ENCODE assay signal across 22 cellular contexts in the genomic region with DNA sequence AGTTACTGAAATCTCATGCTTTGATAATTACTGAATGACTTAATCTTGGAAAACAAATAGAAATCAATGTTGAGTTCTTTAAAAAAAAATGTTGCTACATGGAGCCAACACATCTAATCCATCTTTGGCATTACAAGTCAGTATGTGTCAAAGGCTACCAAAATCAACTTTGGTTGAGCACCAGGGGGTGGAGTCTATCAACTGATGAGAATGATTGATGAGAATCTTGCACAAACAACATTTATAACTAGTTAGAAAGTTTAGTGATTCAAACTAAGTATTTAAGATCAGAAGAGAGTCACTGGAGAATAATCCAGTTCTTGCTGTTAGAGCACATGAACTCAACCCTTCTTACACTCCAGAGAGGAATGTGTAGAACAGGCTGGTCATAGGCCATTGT.
DNase-seq lines count a peak whose midpoint lies in the region; ATAC-seq, FAIRE-seq and TF ChIP-seq lines count a peak whose summit lies in the region.
"Had no signal": no experiment of that assay in that cellular context is flagged by ENCODE, and none has a peak within 500 bp of the region (broad histone marks: within the 10 kb centered on the region; RNA-seq: fewer than 3 reads in every experiment).

No MANE protein-coding gene starts in this region.

- no peak overlapping the region for H2AFZ ChIP-seq in K562 (ENCODE audit: low read depth, low read length)

- H3K27me3 Mint-ChIP-seq in MCF 10A (ENCODE audit: insufficient read depth, unreplicated experiment): no peaks in the 10 kb centered on the region
- H3K27me3 Mint-ChIP-seq: CD4-positive, alpha-beta T cell had no signal

- intact Hi-C loops in breast epithelium (cut with DNase I; ENCODE audit: low total_unique reads) (no loop called here), MCF 10A (cut with micrococcal nuclease) (no loop called here), K562 (cut with micrococcal nuclease) (no loop called here)

- no peak overlapping the region for H3K27ac Mint-ChIP-seq in MCF 10A (ENCODE audit: low read depth, unreplicated experiment)
- H3K27ac Mint-ChIP-seq: CD4-positive, alpha-beta T cell; IgD-negative memory B cell had no signal

- H3K27me3 ChIP-seq in breast epithelium: no peaks in the 10 kb centered on the region
- H3K27me3 ChIP-seq in K562 (ENCODE audit: control insufficient read depth in 2 of 2, insufficient read depth in 2 of 2, low read length in 2 of 2): no peaks in the 10 kb centered on the region
- no peaks in the 10 kb centered on the region for H3K27me3 ChIP-seq in HAP-1 (ENCODE audit: low read depth)

- H3K9ac ChIP-seq in K562 (ENCODE audit: insufficient read depth in 1 of 2, low read depth in 2 of 2, low read length in 2 of 2): no peak overlapping the region

- FAIRE-seq in K562 (lab: Jason Lieb, UNC): no peak
- FAIRE-seq: A549, GM12892, GM18507, HTR-8/SVneo had no signal

- no peaks in the 10 kb centered on the region for H3K9me1 ChIP-seq in K562 (ENCODE audit: control insufficient read depth, insufficient read depth, low read length)

- peak overlapping the region; percentile 19 to 34 for H3K27ac ChIP-seq in breast epithelium
- H3K27ac ChIP-seq in K562 (ENCODE audit: extremely low read depth, low read depth, low read length): no peak overlapping the region
- H3K27ac ChIP-seq: 22Rv1, A549, C4-2B had no signal

- H3K9me3 Mint-ChIP-seq in MCF 10A (ENCODE audit: unreplicated experiment): no peaks in the 10 kb centered on the region
- H3K9me3 Mint-ChIP-seq: CD4-positive, alpha-beta T cell; IgD-negative memory B cell had no signal

- no peak overlapping the region for H3K4me3 Mint-ChIP-seq in MCF 10A (ENCODE audit: unreplicated experiment)
- H3K4me3 Mint-ChIP-seq: CD4-positive, alpha-beta T cell had no signal

- no peak for TF ChIP-seq POLR2A in breast epithelium (IDR thresholded peaks at IDR 0.05)
- TF ChIP-seq POLR2A in K562 (conservative IDR thresholded peaks at IDR 0.05): no peak

- H3K4me3 ChIP-seq in breast epithelium (no peak overlapping the region), K562 (no peak overlapping the region), fibroblast of mammary gland (ENCODE audit: control insufficient read depth, low read depth, low read length) (no peak overlapping the region), HAP-1 (no peak overlapping the region)
- H3K4me3 ChIP-seq: A549 had no signal

- in situ Hi-C loops in K562 (cut with MboI): no loop called here
- in situ Hi-C loops in HAP-1 (cut with MboI; ENCODE audit: low sequenced_read_pairs): no loop called here

- H4K20me1 ChIP-seq in K562 (replicated peaks; ENCODE audit: control insufficient read depth, insufficient read depth, low read length): no peaks in the 10 kb centered on the region

- no peak overlapping the region for H3K4me2 ChIP-seq in K562 (ENCODE audit: insufficient read depth, low read length)
- H3K4me2 ChIP-seq: A549 had no signal

- no peak for TF ChIP-seq EP300 in K562 (IDR thresholded peaks at IDR 0.05; ENCODE audit: low read length)

- DNase-seq in breast epithelium (ENCODE audit: low spot score in 2 of 2) (no peak), MCF 10A (ENCODE audit: unreplicated experiment) (no peak), K562 (ENCODE audit: extremely low read depth in 1 of 4, low spot score in 3 of 4) (no peak), fibroblast of mammary gland (ENCODE audit: low read depth) (peak; percentile 49), T-helper 9 cell (no peak), HAP-1 (ENCODE audit: low spot score in 2 of 2) (no peak)
- DNase-seq: AML-193; CD4-positive, alpha-beta T cell; DMS153; DMS79; GDM1; GOT3; H7 had no signal

- no peaks in the 10 kb centered on the region for H3K4me1 Mint-ChIP-seq in MCF 10A (ENCODE audit: insufficient read depth, unreplicated experiment)
- H3K4me1 Mint-ChIP-seq: IgD-negative memory B cell had no signal

- BruUV-seq in MCF 10A (replicated peaks; lab: Mats Ljungman, UMichigan) (no TSS peak), K562 (replicated peaks; lab: Mats Ljungman, UMichigan) (no TSS peak)

- CTCF ChIA-PET in MCF 10A (lab: Yijun Ruan, JAX) (interaction anchor here (1.1 kb wide), 1 partner anchor 220 kb away, joined by 3 read pairs; no protein-coding TSS in a partner anchor), K562 (lab: Yijun Ruan, JAX; ENCODE audit: low intra/inter-chr PET ratio) (no interaction called here)

- H3K36me3 Mint-ChIP-seq in MCF 10A (ENCODE audit: insufficient read depth, unreplicated experiment): peaks cover 11% of the 10 kb centered on the region
- H3K36me3 Mint-ChIP-seq: IgD-negative memory B cell had no signal

- no peak for TF ChIP-seq RAD21 in K562 (CRISPR knock-in tag; conservative IDR thresholded peaks at IDR 0.05 in 1 of 2, IDR thresholded peaks at IDR 0.05 in 1 of 2)

- H3K9me3 ChIP-seq in breast epithelium: no peaks in the 10 kb centered on the region
- no peaks in the 10 kb centered on the region for H3K9me3 ChIP-seq in K562 (replicated peaks; ENCODE audit: control insufficient read depth, insufficient read depth, low read depth, low read length)
- H3K9me3 ChIP-seq in HAP-1: no peaks in the 10 kb centered on the region
- H3K9me3 ChIP-seq: A549 had no signal

- no peaks in the 10 kb centered on the region for H3K79me2 ChIP-seq in K562 (ENCODE audit: control insufficient read depth, insufficient read depth, low read length)

- H3K4me1 ChIP-seq in breast epithelium (no peaks in the 10 kb centered on the region), K562 (replicated peaks in 1 of 2; ENCODE audit: control insufficient read depth in 2 of 2, insufficient read depth in 2 of 2, low read length in 2 of 2) (no peaks in the 10 kb centered on the region), HAP-1 (no peaks in the 10 kb centered on the region)

- TF ChIP-seq CTCF in breast epithelium (IDR thresholded peaks at IDR 0.05) (no peak), MCF 10A (IDR thresholded peaks at IDR 0.05; ENCODE audit: unreplicated experiment) (no peak), K562 (IDR thresholded peaks at IDR 0.05 in 2 of 3, conservative IDR thresholded peaks at IDR 0.05 in 1 of 3; ENCODE audit: insufficient read depth in 2 of 3, low read depth in 1 of 3, low read length in 3 of 3) (no peak), fibroblast of mammary gland (conservative IDR thresholded peaks at IDR 0.05; ENCODE audit: control insufficient read depth, insufficient read depth, low read depth, low read length) (no peak)

- no peak for ATAC-seq in K562
- no peak for ATAC-seq in HG03457 (IDR thresholded peaks at IDR 0.05; ENCODE audit: unreplicated experiment)
- no peak for ATAC-seq in HG03159 (IDR thresholded peaks at IDR 0.05; ENCODE audit: unreplicated experiment)
- ATAC-seq: A549 had no signal

- POLR2A ChIA-PET in MCF 10A (lab: Yijun Ruan, JAX): no interaction called here
- POLR2A ChIA-PET in K562 (lab: Yijun Ruan, JAX): no interaction called here

- H3K36me3 ChIP-seq in breast epithelium (no peaks in the 10 kb centered on the region), K562 (ENCODE audit: control insufficient read depth, insufficient read depth, low read length) (peaks cover 19% of the 10 kb centered on the region), HAP-1 (replicated peaks) (no peaks in the 10 kb centered on the region)

TF ChIP-seq in K562, 482 proteins besides CTCF, POLR2A, EP300 and RAD21 (continues in another document):
- TF ChIP-seq, protein P1, sequence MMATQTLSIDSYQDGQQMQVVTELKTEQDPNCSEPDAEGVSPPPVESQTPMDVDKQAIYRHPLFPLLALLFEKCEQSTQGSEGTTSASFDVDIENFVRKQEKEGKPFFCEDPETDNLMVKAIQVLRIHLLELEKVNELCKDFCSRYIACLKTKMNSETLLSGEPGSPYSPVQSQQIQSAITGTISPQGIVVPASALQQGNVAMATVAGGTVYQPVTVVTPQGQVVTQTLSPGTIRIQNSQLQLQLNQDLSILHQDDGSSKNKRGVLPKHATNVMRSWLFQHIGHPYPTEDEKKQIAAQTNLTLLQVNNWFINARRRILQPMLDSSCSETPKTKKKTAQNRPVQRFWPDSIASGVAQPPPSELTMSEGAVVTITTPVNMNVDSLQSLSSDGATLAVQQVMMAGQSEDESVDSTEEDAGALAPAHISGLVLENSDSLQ (IDR thresholded peaks at IDR 0.05): peak; percentile 39; the same call in 1 of the 2 replicates
- TF ChIP-seq ZNF165 (CRISPR knock-in tag; IDR thresholded peaks at IDR 0.05; ENCODE audit: borderline replicate concordance): no peak
- TF ChIP-seq, protein P2, sequence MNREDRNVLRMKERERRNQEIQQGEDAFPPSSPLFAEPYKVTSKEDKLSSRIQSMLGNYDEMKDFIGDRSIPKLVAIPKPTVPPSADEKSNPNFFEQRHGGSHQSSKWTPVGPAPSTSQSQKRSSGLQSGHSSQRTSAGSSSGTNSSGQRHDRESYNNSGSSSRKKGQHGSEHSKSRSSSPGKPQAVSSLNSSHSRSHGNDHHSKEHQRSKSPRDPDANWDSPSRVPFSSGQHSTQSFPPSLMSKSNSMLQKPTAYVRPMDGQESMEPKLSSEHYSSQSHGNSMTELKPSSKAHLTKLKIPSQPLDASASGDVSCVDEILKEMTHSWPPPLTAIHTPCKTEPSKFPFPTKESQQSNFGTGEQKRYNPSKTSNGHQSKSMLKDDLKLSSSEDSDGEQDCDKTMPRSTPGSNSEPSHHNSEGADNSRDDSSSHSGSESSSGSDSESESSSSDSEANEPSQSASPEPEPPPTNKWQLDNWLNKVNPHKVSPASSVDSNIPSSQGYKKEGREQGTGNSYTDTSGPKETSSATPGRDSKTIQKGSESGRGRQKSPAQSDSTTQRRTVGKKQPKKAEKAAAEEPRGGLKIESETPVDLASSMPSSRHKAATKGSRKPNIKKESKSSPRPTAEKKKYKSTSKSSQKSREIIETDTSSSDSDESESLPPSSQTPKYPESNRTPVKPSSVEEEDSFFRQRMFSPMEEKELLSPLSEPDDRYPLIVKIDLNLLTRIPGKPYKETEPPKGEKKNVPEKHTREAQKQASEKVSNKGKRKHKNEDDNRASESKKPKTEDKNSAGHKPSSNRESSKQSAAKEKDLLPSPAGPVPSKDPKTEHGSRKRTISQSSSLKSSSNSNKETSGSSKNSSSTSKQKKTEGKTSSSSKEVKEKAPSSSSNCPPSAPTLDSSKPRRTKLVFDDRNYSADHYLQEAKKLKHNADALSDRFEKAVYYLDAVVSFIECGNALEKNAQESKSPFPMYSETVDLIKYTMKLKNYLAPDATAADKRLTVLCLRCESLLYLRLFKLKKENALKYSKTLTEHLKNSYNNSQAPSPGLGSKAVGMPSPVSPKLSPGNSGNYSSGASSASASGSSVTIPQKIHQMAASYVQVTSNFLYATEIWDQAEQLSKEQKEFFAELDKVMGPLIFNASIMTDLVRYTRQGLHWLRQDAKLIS (CRISPR knock-in tag; IDR thresholded peaks at IDR 0.05): no peak
